8 cellular contexts compared by ENCODE assay signal in genomic region chr2:112542123-112542973, GRCh38. TPM values are rescaled to one million over a fixed set of nuclear protein-coding genes. Genes with fewer than 3 reads are reported as not detected.
DNase-seq lines count a peak whose midpoint lies in the region; ATAC-seq and TF ChIP-seq lines count a peak whose summit lies in the region.

Gene POLR1B (plus strand): TSS chr2:112542465. CDS start chr2:112542495, 30 bp downstream.

- ATAC-seq in RWPE2 (ENCODE audit: low read depth), result peak; percentile 82

- peaks cover 7% of the 10 kb centered on the region for H3K4me1 Mint-ChIP-seq in neural crest cell

- H3K36me3 ChIP-seq in ES-I3 (ENCODE audit: insufficient read depth, low read length) (peaks cover 5% of the 10 kb centered on the region; the same call in 1 of the 2 replicates), RWPE2 (ENCODE audit: low read depth) (peaks cover 14% of the 10 kb centered on the region), stomach smooth muscle (ENCODE audit: control insufficient read depth in 2 of 2, insufficient read depth in 2 of 2, low read length in 2 of 2) (peaks cover 4 to 7% of the 10 kb centered on the region in 2 donors)

- no peak within 1 kb of the TSS for H3K4me3 Mint-ChIP-seq in neural crest cell

- H3K9ac ChIP-seq in ES-I3 (ENCODE audit: low read depth, low read length), result peak within 1 kb of the TSS; percentile 95
- peak within 1 kb of the TSS; percentile 80 to 91 for H3K9ac ChIP-seq in stomach smooth muscle (ENCODE audit: low read length in 2 of 2)

- no peaks in the 10 kb centered on the region for H3K27me3 Mint-ChIP-seq in neural crest cell (ENCODE audit: low read depth)

- H3K4me3 ChIP-seq in RWPE2 (ENCODE audit: severe bottlenecking) (peak within 1 kb of the TSS; percentile 83), foreskin fibroblast (ENCODE audit: low read depth in 1 of 2, low read length in 2 of 2) (peak within 1 kb of the TSS; percentile 73 to 89), stomach smooth muscle (ENCODE audit: low read length in 2 of 2) (peak within 1 kb of the TSS; percentile 90 to 98)

- H3K4me1 ChIP-seq in ES-I3 (ENCODE audit: insufficient read depth, low read length), result no peaks in the 10 kb centered on the region
- peaks cover 13% of the 10 kb centered on the region for H3K4me1 ChIP-seq in RWPE2 (ENCODE audit: insufficient read depth, poor library complexity, severe bottlenecking)
- H3K4me1 ChIP-seq in stomach smooth muscle (ENCODE audit: control insufficient read depth, insufficient read depth, low read length), result peaks cover 7% of the 10 kb centered on the region

- TF ChIP-seq CTCF in RWPE2 (IDR thresholded peaks at IDR 0.05; ENCODE audit: poor library complexity, severe bottlenecking) (no peak), foreskin fibroblast (IDR thresholded peaks at IDR 0.05; ENCODE audit: low read depth, low read length) (no peak), neural crest cell (conservative IDR thresholded peaks at IDR 0.05) (no peak)

- H3K9me3 ChIP-seq in ES-I3 (ENCODE audit: control insufficient read depth, insufficient read depth, low read length) (no peaks in the 10 kb centered on the region), RWPE2 (ENCODE audit: severe bottlenecking) (no peaks in the 10 kb centered on the region), stomach smooth muscle (ENCODE audit: control insufficient read depth in 2 of 2, low read length in 2 of 2) (no peaks in the 10 kb centered on the region)

- H3K27ac Mint-ChIP-seq in neural crest cell (ENCODE audit: unreplicated experiment), result peak within 1 kb of the TSS; percentile 99

- H3K36me3 Mint-ChIP-seq in neural crest cell (ENCODE audit: low read depth), result peaks cover 3% of the 10 kb centered on the region

- DNase-seq in H4 (ENCODE audit: low spot score), result peak; percentile 88
- peak; percentile 78 for DNase-seq in LHCN-M2 (ENCODE audit: low read depth)
- DNase-seq in RWPE2 (ENCODE audit: low spot score), result peak; percentile 83
- peak; percentile 46 for DNase-seq in activated gamma-delta T cell (lab: John Stamatoyannopoulos, UW)
- peak; percentile 73 to 93 for DNase-seq in foreskin fibroblast
- DNase-seq in neural crest cell (ENCODE audit: low read depth, low spot score), result peak; percentile 69

- H3K27ac ChIP-seq in RWPE2 (ENCODE audit: poor library complexity, severe bottlenecking) (peak within 1 kb of the TSS; percentile 43), stomach smooth muscle (ENCODE audit: low read length) (peak within 1 kb of the TSS; percentile 91)

- H3K27me3 ChIP-seq in RWPE2 (ENCODE audit: insufficient read depth, poor library complexity, severe bottlenecking) (no peaks in the 10 kb centered on the region), stomach smooth muscle (ENCODE audit: control insufficient read depth in 1 of 2, insufficient read depth in 2 of 2, low read length in 2 of 2) (no peaks in the 10 kb centered on the region)

- H3K9me3 Mint-ChIP-seq in neural crest cell, result no peaks in the 10 kb centered on the region

RNA-seq across cellular contexts. Expression of gene POLR1B, which starts in this region (rescaled TPM):
- 29.3 and 31.6 TPM in 2 replicates for total RNA-seq in H4 (2014; rRNA removed; shearing (Covaris generic))
- total RNA-seq in LHCN-M2 (2014; rRNA removed), result 14.6 and 14.8 TPM in 2 replicates
- polyA plus RNA-seq in LHCN-M2 (2012), result 5.6 TPM
- total RNA-seq in neural crest cell, result 35.8 and 39.9 TPM in 2 replicates

Comparison
In these comparisons a context has a peak if more than half of its experiments do, and no peak if none do; other contexts are left out.
1. Peak in every context shown above with its lines: DNase-seq, ATAC-seq, H3K4me3 ChIP-seq and H3K27ac ChIP-seq.